In the genomic region with DNA sequence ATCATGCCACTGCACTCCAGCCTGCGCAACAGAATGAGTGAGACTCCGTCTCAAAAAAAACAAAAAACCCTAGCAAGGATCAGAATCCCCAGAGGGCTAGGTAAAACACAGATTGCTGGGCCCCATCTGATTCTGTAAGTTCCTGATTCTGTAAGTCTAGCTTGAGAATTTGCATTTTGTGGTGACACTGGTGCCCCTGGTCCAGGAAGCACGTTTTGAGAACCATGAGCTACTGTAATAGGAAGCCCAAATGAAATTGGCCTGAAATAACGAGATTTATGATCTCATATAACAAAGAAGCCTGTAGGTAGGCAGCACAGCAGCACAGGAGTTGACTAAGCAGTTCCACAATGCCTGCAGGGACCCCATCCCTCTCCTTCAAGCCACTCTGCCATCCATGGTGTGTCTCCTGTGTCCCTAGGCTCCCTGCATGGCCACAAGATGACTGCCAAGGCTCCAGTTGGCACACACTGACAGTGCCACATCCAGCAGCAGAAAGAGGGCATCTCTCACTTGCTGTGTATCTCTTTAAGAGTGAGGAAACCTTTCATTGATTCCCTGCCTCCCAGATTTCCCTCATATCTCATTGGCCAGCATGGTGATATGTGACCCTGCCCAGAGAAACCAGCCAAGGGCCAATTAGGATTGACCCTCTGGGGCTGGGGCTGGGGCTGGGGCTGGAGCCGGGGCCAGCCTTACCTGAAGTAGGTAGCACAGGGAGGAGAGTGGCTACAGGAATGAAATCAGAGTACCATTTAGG, we compare ENCODE assay signal across 10 cellular contexts. TPM values are rescaled to one million over a fixed set of nuclear protein-coding genes. Genes with fewer than 3 reads are reported as not detected.
DNase-seq lines count a peak whose midpoint lies in the region; ATAC-seq and TF ChIP-seq lines count a peak whose summit lies in the region.
"Had no signal": no experiment of that assay in that cellular context is flagged by ENCODE, and none has a peak within 500 bp of the region (broad histone marks: within the 10 kb centered on the region; RNA-seq: fewer than 3 reads in every experiment).

No MANE protein-coding gene starts in this region.

- H3K36me3 ChIP-seq in MG63 = peaks cover 11% of the 10 kb centered on the region

- DNase-seq in GDM1 (lab: John Stamatoyannopoulos, UW) (peak; percentile 65), AML-193 (lab: John Stamatoyannopoulos, UW) (no peak), MG63 (no peak)
- no peak for DNase-seq in activated CD4-positive, CD25-positive, alpha-beta regulatory T cell treated with anti-CD3 and anti-CD28 coated beads, Interleukin-2, amount 50 U/mL, for 72 hours
- DNase-seq: NCI-H2107, substantia nigra had no signal

- H3K27me3 ChIP-seq in MG63 = no peaks in the 10 kb centered on the region

- no peak for TF ChIP-seq CTCF in brain (conservative IDR thresholded peaks at IDR 0.05)

- H3K4me3 ChIP-seq in MG63 = no peak overlapping the region

- peak overlapping the region; percentile 29 to 88 (median 47) for H3K27ac Mint-ChIP-seq in brain

- H3K9me3 ChIP-seq in MG63 = no peaks in the 10 kb centered on the region

- peaks cover 17% of the 10 kb centered on the region for H3K36me3 Mint-ChIP-seq in brain

- peak; percentile 41 for ATAC-seq in GM21367 (IDR thresholded peaks at IDR 0.05; ENCODE audit: unreplicated experiment)
- peak; percentile 48 for ATAC-seq in HG03520 (IDR thresholded peaks at IDR 0.05; ENCODE audit: unreplicated experiment)
- ATAC-seq in SK-N-SH treated with all-trans-retinoic acid at 6 μM for 48 hours = no peak

- peak overlapping the region in 1 of 5 experiments; percentile 55 for H3K4me3 Mint-ChIP-seq in brain

- peaks cover 56% of the 10 kb centered on the region for H3K4me1 Mint-ChIP-seq in brain

- peaks cover 0 to 3% (median 0%) of the 10 kb centered on the region in 5 experiments for H3K9me3 Mint-ChIP-seq in brain

- no peaks in the 10 kb centered on the region for H3K27me3 Mint-ChIP-seq in brain

TF ChIP-seq in SK-N-SH treated with all-trans-retinoic acid at 6 μM for 48 hours, 23 proteins besides CTCF, POLR2A, EP300 and RAD21:
- TF ChIP-seq ESRRG (CRISPR knock-in tag; IDR thresholded peaks at IDR 0.05) (no peak), OSR1 (CRISPR knock-in tag; IDR thresholded peaks at IDR 0.05) (no peak), ISL1 (CRISPR knock-in tag; IDR thresholded peaks at IDR 0.05) (no peak), POU6F1 (CRISPR knock-in tag; IDR thresholded peaks at IDR 0.05; ENCODE audit: borderline replicate concordance, low read depth) (no peak), ZNF8 (CRISPR knock-in tag; IDR thresholded peaks at IDR 0.05) (no peak), ARNTL (CRISPR knock-in tag; IDR thresholded peaks at IDR 0.05; ENCODE audit: borderline replicate concordance, low read depth) (no peak), CSRNP3 (CRISPR knock-in tag; IDR thresholded peaks at IDR 0.05) (no peak), ZNF565 (CRISPR knock-in tag; conservative IDR thresholded peaks at IDR 0.05; ENCODE audit: low read depth) (no peak), ZFP3 (CRISPR knock-in tag; IDR thresholded peaks at IDR 0.05) (no peak), PATZ1 (CRISPR knock-in tag; IDR thresholded peaks at IDR 0.05; ENCODE audit: borderline replicate concordance) (no peak), ZFP30 (CRISPR knock-in tag; IDR thresholded peaks at IDR 0.05) (no peak), TSHZ2 (CRISPR knock-in tag; IDR thresholded peaks at IDR 0.05) (no peak), CSDC2 (CRISPR knock-in tag; IDR thresholded peaks at IDR 0.05) (no peak), SNAI2 (CRISPR knock-in tag; IDR thresholded peaks at IDR 0.05) (no peak), PPARA (CRISPR knock-in tag; IDR thresholded peaks at IDR 0.05; ENCODE audit: borderline replicate concordance) (no peak), TOX (CRISPR knock-in tag; IDR thresholded peaks at IDR 0.05; ENCODE audit: borderline replicate concordance) (no peak), ZC3H10 (CRISPR knock-in tag; IDR thresholded peaks at IDR 0.05) (no peak), RARB (CRISPR knock-in tag; IDR thresholded peaks at IDR 0.05) (no peak)
- TF ChIP-seq, protein P1, sequence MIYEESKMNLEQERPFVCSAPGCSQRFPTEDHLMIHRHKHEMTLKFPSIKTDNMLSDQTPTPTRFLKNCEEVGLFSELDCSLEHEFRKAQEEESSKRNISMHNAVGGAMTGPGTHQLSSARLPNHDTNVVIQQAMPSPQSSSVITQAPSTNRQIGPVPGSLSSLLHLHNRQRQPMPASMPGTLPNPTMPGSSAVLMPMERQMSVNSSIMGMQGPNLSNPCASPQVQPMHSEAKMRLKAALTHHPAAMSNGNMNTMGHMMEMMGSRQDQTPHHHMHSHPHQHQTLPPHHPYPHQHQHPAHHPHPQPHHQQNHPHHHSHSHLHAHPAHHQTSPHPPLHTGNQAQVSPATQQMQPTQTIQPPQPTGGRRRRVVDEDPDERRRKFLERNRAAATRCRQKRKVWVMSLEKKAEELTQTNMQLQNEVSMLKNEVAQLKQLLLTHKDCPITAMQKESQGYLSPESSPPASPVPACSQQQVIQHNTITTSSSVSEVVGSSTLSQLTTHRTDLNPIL (CRISPR knock-in tag; IDR thresholded peaks at IDR 0.05; ENCODE audit: low read depth) = no peak

RNA-seq across cellular contexts. Expression of gene SIPA1L3, which starts 21.7 kb away (rescaled TPM):
- 11.2 TPM for polyA plus RNA-seq in brain (ENCODE audit: insufficient read depth, low read depth, low replicate concordance)
- total RNA-seq in MG63 (2014; rRNA removed; shearing (Covaris generic); ENCODE audit: low replicate concordance) = 13.8 and 18.0 TPM in 2 replicates

RNA-seq across cellular contexts. Expression of gene WDR87, which starts 22.3 kb away (rescaled TPM):
- not detected for polyA plus RNA-seq in brain (ENCODE audit: insufficient read depth, low read depth, low replicate concordance)
- total RNA-seq in MG63 (2014; rRNA removed; shearing (Covaris generic); ENCODE audit: low replicate concordance) = not detected in 2 replicates
